ENCODE assay signal across 10 cellular contexts in the genomic region with DNA sequence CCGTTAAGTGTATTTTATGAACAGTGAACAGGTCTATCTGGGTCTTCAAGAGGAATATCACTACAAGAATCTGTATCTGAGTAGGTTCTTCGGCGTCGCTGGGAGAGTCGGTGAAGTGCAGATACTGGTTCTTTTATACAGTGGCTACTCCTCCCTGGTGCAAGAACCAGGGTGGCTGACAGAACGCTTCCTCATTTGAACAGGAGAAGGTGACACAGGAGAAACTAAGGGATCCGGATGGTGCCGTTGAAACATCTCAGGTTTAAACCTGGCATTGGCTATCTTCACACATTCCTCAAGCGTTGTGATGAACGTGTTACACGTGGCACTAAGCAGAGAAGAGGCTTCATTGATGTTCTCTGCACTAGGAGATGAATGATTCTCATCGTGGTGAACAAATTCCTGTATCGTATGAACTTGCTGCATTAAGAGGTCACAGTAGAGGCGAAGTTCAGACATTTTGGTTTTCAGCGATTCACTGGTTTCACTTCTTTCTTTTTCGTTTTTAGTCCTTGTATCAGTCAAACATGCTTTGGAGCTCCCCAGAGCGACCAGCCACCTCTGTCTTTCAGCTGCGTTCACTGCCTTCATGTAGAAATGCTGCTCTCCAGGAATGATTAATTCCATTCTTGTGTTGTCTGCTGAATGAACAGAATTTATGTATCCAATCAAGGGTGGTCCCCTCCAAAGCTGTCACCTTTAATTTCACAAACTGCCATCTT. TPM values are rescaled to one million over a fixed set of nuclear protein-coding genes. Genes with fewer than 3 reads are reported as not detected.
DNase-seq lines count a peak whose midpoint lies in the region; ATAC-seq and TF ChIP-seq lines count a peak whose summit lies in the region.
"Not testable (repeated sequence)": the region's sequence is repeated elsewhere in the genome, so short reads cannot be mapped to it uniquely, and the experiment has no call there.
"Had no signal": no experiment of that assay in that cellular context is flagged by ENCODE, and none has a peak within 500 bp of the region (broad histone marks: within the 10 kb centered on the region; RNA-seq: fewer than 3 reads in every experiment).

No MANE protein-coding gene starts in this region.

- H3K4me3 ChIP-seq in DOHH2 (ENCODE audit: low read length) (peak overlapping the region; percentile 4; the same call in 1 of the 2 replicates), OCI-LY7 (ENCODE audit: low read depth, low read length, poor library complexity, severe bottlenecking) (peak overlapping the region; percentile 46), thoracic aorta (peak overlapping the region; percentile 67)
- H3K4me3 ChIP-seq in naive thymus-derived CD4-positive, alpha-beta T cell (ENCODE audit: low read length), result peak overlapping the region; percentile 63

- H3K4me1 Mint-ChIP-seq in activated T-helper 1 cell treated with anti-CD3 and anti-CD28 coated beads, Interleukin-12 subunit alpha, Interleukin-12 subunit beta, Interleukin-2, Interleukin-4 antibody, amounts not matched to agents 30 ng/mL and 10 ng/mL and 1 ng/mL, durations not matched to agents 14 hours and 24 hours and 36 hours (ENCODE audit: low read depth), result peaks cover 35% of the 10 kb centered on the region
- not testable (repeated sequence) for H3K4me1 Mint-ChIP-seq in endothelial cell (ENCODE audit: unreplicated experiment)
- peaks cover 24 to 35% (median 32%) of the 10 kb centered on the region in 7 donors for H3K4me1 Mint-ChIP-seq in naive thymus-derived CD4-positive, alpha-beta T cell

- H3K79me2 ChIP-seq in DOHH2 (ENCODE audit: control insufficient read depth, low read length); OCI-LY7 (ENCODE audit: insufficient read depth, low read depth, low read length): not testable (repeated sequence)

- H3K4me3 Mint-ChIP-seq in activated T-helper 1 cell treated with anti-CD3 and anti-CD28 coated beads, Interleukin-12 subunit alpha, Interleukin-12 subunit beta, Interleukin-2, Interleukin-4 antibody, amounts not matched to agents 30 ng/mL and 10 ng/mL and 1 ng/mL, durations not matched to agents 14 hours and 24 hours and 36 hours, result peak overlapping the region; percentile 72
- H3K4me3 Mint-ChIP-seq in endothelial cell (ENCODE audit: unreplicated experiment), result peak overlapping the region; percentile 19
- H3K4me3 Mint-ChIP-seq in naive thymus-derived CD4-positive, alpha-beta T cell, result peak overlapping the region; percentile 83 to 94 (median 88)

- POLR2A ChIA-PET in OCI-LY7 (lab: Charles Lee), result not testable (repeated sequence)
- POLR2A ChIA-PET in naive thymus-derived CD4-positive, alpha-beta T cell (lab: Charles Lee), result interaction anchor here (0.6 to 2.3 kb wide), 6 partner anchors 10 to 38 kb away, joined by 3 to 22 read pairs (median 4); no protein-coding TSS in a partner anchor

- peak; percentile 41 for ATAC-seq in GM21717 (IDR thresholded peaks at IDR 0.05; ENCODE audit: unreplicated experiment)
- ATAC-seq in HG03565 (IDR thresholded peaks at IDR 0.05; ENCODE audit: unreplicated experiment), result peak; percentile 54
- ATAC-seq in naive thymus-derived CD4-positive, alpha-beta T cell, result peak; percentile 79
- not testable (repeated sequence) for ATAC-seq in thoracic aorta (ENCODE audit: insufficient number of reproducible peaks, low FRiP score, low read depth)

- not testable (repeated sequence) for H3K9me3 ChIP-seq in DOHH2 (ENCODE audit: control insufficient read depth, insufficient read depth, low read length); OCI-LY7 (ENCODE audit: low read length); naive thymus-derived CD4-positive, alpha-beta T cell (ENCODE audit: control insufficient read depth in 2 of 3, low read length in 3 of 3); thoracic aorta

- H3K4me2 ChIP-seq in DOHH2 (ENCODE audit: low read length) (peak overlapping the region; percentile 55), OCI-LY7 (ENCODE audit: low read length) (peak overlapping the region; percentile 57)

- peaks cover 87% of the 10 kb centered on the region for H3K27me3 ChIP-seq in DOHH2 (ENCODE audit: control insufficient read depth, low read length)
- H3K27me3 ChIP-seq in naive thymus-derived CD4-positive, alpha-beta T cell (ENCODE audit: control insufficient read depth in 2 of 2, insufficient read depth in 2 of 2, low read length in 2 of 2); thoracic aorta (replicated peaks; ENCODE audit: insufficient read depth): not testable (repeated sequence)

- not testable (repeated sequence) for TF ChIP-seq CTCF in DOHH2 (IDR thresholded peaks at IDR 0.05; ENCODE audit: low read depth, low read length, poor library complexity, severe bottlenecking); OCI-LY7 (conservative IDR thresholded peaks at IDR 0.05; ENCODE audit: low read length); endothelial cell (IDR thresholded peaks at IDR 0.05; ENCODE audit: unreplicated experiment); thoracic aorta (IDR thresholded peaks at IDR 0.05)

- H3K36me3 Mint-ChIP-seq in activated T-helper 1 cell treated with anti-CD3 and anti-CD28 coated beads, Interleukin-12 subunit alpha, Interleukin-12 subunit beta, Interleukin-2, Interleukin-4 antibody, amounts not matched to agents 30 ng/mL and 10 ng/mL and 1 ng/mL, durations not matched to agents 14 hours and 24 hours and 36 hours (ENCODE audit: low read depth); endothelial cell (ENCODE audit: low read depth, unreplicated experiment); naive thymus-derived CD4-positive, alpha-beta T cell: not testable (repeated sequence)

- peaks cover 22% of the 10 kb centered on the region for H3K4me1 ChIP-seq in DOHH2 (ENCODE audit: control insufficient read depth, low read length)
- H3K4me1 ChIP-seq in OCI-LY7 (ENCODE audit: insufficient read depth, low read length, poor library complexity, severe bottlenecking), result peaks cover 35% of the 10 kb centered on the region
- not testable (repeated sequence) for H3K4me1 ChIP-seq in naive thymus-derived CD4-positive, alpha-beta T cell (ENCODE audit: control insufficient read depth in 2 of 2, insufficient read depth in 2 of 2, low read length in 2 of 2); thoracic aorta (ENCODE audit: control insufficient read depth in 1 of 2, low read depth in 2 of 2)

- H3F3A ChIP-seq in DOHH2 (ENCODE audit: control insufficient read depth, insufficient read depth), result not testable (repeated sequence)

- H3K27me3 Mint-ChIP-seq in activated T-helper 1 cell treated with anti-CD3 and anti-CD28 coated beads, Interleukin-12 subunit alpha, Interleukin-12 subunit beta, Interleukin-2, Interleukin-4 antibody, amounts not matched to agents 30 ng/mL and 10 ng/mL and 1 ng/mL, durations not matched to agents 14 hours and 24 hours and 36 hours (ENCODE audit: insufficient read depth), result peaks cover 21% of the 10 kb centered on the region
- H3K27me3 Mint-ChIP-seq in endothelial cell (ENCODE audit: unreplicated experiment), result not testable (repeated sequence)
- H3K27me3 Mint-ChIP-seq in naive thymus-derived CD4-positive, alpha-beta T cell, result peaks cover 0 to 49% (median 25%) of the 10 kb centered on the region in 5 donors

- H3K9me3 Mint-ChIP-seq in activated T-helper 1 cell treated with anti-CD3 and anti-CD28 coated beads, Interleukin-12 subunit alpha, Interleukin-12 subunit beta, Interleukin-2, Interleukin-4 antibody, amounts not matched to agents 30 ng/mL and 10 ng/mL and 1 ng/mL, durations not matched to agents 14 hours and 24 hours and 36 hours; endothelial cell (ENCODE audit: unreplicated experiment); naive thymus-derived CD4-positive, alpha-beta T cell: not testable (repeated sequence)

- H3K27ac Mint-ChIP-seq in activated T-helper 1 cell treated with anti-CD3 and anti-CD28 coated beads, Interleukin-12 subunit alpha, Interleukin-12 subunit beta, Interleukin-2, Interleukin-4 antibody, amounts not matched to agents 30 ng/mL and 10 ng/mL and 1 ng/mL, durations not matched to agents 14 hours and 24 hours and 36 hours, result peak overlapping the region; percentile 62
- not testable (repeated sequence) for H3K27ac Mint-ChIP-seq in endothelial cell (ENCODE audit: unreplicated experiment)
- peak overlapping the region; percentile 68 to 94 (median 92) for H3K27ac Mint-ChIP-seq in naive thymus-derived CD4-positive, alpha-beta T cell

- peak; percentile 50 for DNase-seq in OCI-LY7 (ENCODE audit: low spot score)
- not testable (repeated sequence) for DNase-seq in activated T-helper 1 cell treated with anti-CD3 and anti-CD28 coated beads, Interleukin-12 subunit alpha, Interleukin-12 subunit beta, Interleukin-2, Interleukin-4 antibody, amounts not matched to agents 30 ng/mL and 10 ng/mL and 1 ng/mL, durations not matched to agents 14 hours and 24 hours and 36 hours (ENCODE audit: low spot score); endothelial cell (ENCODE audit: low spot score); thoracic aorta (ENCODE audit: low spot score)
- peak in 7 of 9 donors; percentile 22 to 55 (median 45) for DNase-seq in naive thymus-derived CD4-positive, alpha-beta T cell

- not testable (repeated sequence) for BruUV-seq in OCI-LY7 (replicated peaks; lab: Mats Ljungman, UMichigan)

- not testable (repeated sequence) for H4K20me1 ChIP-seq in DOHH2 (ENCODE audit: control insufficient read depth, insufficient read depth, low read depth, low read length); OCI-LY7 (ENCODE audit: insufficient read depth, low read length)

- not testable (repeated sequence) for H3K9me2 ChIP-seq in DOHH2 (replicated peaks; ENCODE audit: control insufficient read depth, low read length); OCI-LY7 (ENCODE audit: insufficient read depth, low read length)

- CTCF ChIA-PET in OCI-LY7 (lab: Charles Lee; ENCODE audit: unreplicated experiment), result not testable (repeated sequence)
- CTCF ChIA-PET in naive thymus-derived CD4-positive, alpha-beta T cell (lab: Charles Lee), result interaction anchor here (0.7 to 2.1 kb wide), 6 partner anchors 22 to 791 kb away, joined by 3 to 6 read pairs (median 4); no protein-coding TSS in a partner anchor

- not testable (repeated sequence) for H3K36me3 ChIP-seq in DOHH2 (ENCODE audit: control insufficient read depth, low read length); OCI-LY7 (ENCODE audit: insufficient read depth, low read length); naive thymus-derived CD4-positive, alpha-beta T cell (ENCODE audit: control insufficient read depth in 2 of 3, insufficient read depth in 3 of 3, low read length in 3 of 3); thoracic aorta

- H2AFZ ChIP-seq in OCI-LY7 (ENCODE audit: low read length), result peak overlapping the region; percentile 43; the same call in 1 of the 2 replicates

- intact Hi-C loops in OCI-LY7 (cut with micrococcal nuclease; ENCODE audit: unreplicated experiment), result not testable (repeated sequence)
- intact Hi-C loops in activated T-helper 1 cell treated with anti-CD3 and anti-CD28 coated beads, Interleukin-12 subunit alpha, Interleukin-12 subunit beta, Interleukin-2, Interleukin-4 antibody, amounts not matched to agents 30 ng/mL and 10 ng/mL and 1 ng/mL, durations not matched to agents 14 hours and 24 hours and 36 hours (cut with micrococcal nuclease), result loop anchor here (1.0 to 5.0 kb wide), 3 partner anchors 14 to 64 kb away; no protein-coding TSS in a partner anchor
- intact Hi-C loops in naive thymus-derived CD4-positive, alpha-beta T cell (cut with micrococcal nuclease), result loop anchor here in 1 of 2 donors (2.0 kb wide), 1 partner anchor 22 kb away; no protein-coding TSS in a partner anchor

- H3K27ac ChIP-seq in DOHH2 (ENCODE audit: low read depth, low read length); OCI-LY7 (ENCODE audit: low read depth, low read length, poor library complexity, severe bottlenecking): not testable (repeated sequence)
- H3K27ac ChIP-seq in naive thymus-derived CD4-positive, alpha-beta T cell (ENCODE audit: low read depth, low read length), result peak overlapping the region; percentile 73
- peak overlapping the region in 1 of 2 donors; percentile 63 for H3K27ac ChIP-seq in thoracic aorta

RNA-seq across cellular contexts. Expression of a gene that starts 54.7 kb away (rescaled TPM):
- total RNA-seq in OCI-LY7 (2014; rRNA removed; shearing (Covaris generic)), result 25.9 and 40.8 TPM in 2 replicates
- total RNA-seq in OCI-LY7 (2022) (52.5 and 56.0 TPM in 2 replicates), endothelial cell (ENCODE audit: unreplicated experiment) (74.1 TPM), thoracic aorta (1 to 10 TPM; 1.1 to 6.9 TPM)
- 34.1 and 38.5 TPM in 2 replicates for total RNA-seq in activated T-helper 1 cell treated with anti-CD3 and anti-CD28 coated beads, Interleukin-12 subunit alpha, Interleukin-12 subunit beta, Interleukin-2, Interleukin-4 antibody, amounts not matched to agents 30 ng/mL and 10 ng/mL and 1 ng/mL, durations not matched to agents 14 hours and 24 hours and 36 hours
- total RNA-seq in naive thymus-derived CD4-positive, alpha-beta T cell, result 10 to 100 TPM; 40.1 to 64.5 (median 50.0) TPM
- polyA plus RNA-seq in naive thymus-derived CD4-positive, alpha-beta T cell, result 10 to 100 TPM; 27.7 to 43.6 TPM
- total RNA-seq: osteocyte, SJSA1 had no signal

Comparison
In these comparisons a context has a peak if more than half of its experiments do, and no peak if none do; other contexts are left out.
1. H3K4me3 ChIP-seq: peak in every context shown above with its lines; median percentile 67 in thoracic aorta; 63 in naive thymus-derived CD4-positive, alpha-beta T cell; 46 in OCI-LY7; 4 in DOHH2.
2. H3K4me3 Mint-ChIP-seq: peak in every context shown above with its lines; median percentile 88 in naive thymus-derived CD4-positive, alpha-beta T cell; 72 in activated T-helper 1 cell treated with anti-CD3 and anti-CD28 coated beads, Interleukin-12 subunit alpha, Interleukin-12 subunit beta, Interleukin-2, Interleukin-4 antibody, amounts not matched to agents 30 ng/mL and 10 ng/mL and 1 ng/mL, durations not matched to agents 14 hours and 24 hours and 36 hours; 19 in endothelial cell.